Comparison of ENCODE assay signal across 8 cellular contexts in the genomic region with DNA sequence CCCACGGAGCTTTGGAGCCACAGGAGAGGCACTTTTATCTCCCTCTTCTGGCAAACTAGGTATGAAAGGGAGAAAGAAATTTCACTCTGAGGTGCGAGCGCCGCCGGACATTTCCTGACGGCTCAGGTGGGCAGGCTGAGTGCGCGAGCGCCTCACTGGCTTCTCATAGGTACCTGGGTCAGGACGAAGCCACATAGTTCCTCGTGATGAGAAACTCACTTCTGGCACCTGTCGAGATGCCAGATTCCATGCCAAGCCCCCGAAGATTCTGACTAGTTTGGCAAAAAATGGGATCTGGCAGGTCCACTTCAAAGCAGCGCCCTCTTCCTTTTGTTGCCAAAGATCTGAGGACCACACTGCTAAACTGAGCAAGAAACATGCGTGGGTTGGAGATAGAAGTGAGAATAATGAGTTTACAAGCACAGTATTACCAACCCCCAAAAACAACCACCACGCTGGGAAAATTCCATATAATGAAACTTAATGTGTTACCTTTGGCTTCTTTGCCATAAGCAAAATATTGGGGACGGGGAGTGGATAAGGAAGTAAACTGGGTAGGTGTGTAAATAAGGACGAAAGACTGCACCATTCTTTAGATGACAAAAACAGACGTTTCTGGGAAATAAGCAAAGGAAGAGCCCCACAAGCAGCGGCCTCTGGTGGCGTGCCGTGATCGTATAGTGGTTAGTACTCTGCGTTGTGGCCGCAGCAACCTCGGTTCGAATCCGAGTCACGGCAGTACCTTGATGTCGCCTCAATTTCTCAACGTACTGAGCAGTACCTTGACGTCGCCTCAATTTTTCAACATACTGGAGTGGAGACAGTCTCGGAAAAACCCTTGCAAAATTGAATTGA.
DNase-seq lines count a peak whose midpoint lies in the region; ATAC-seq and TF ChIP-seq lines count a peak whose summit lies in the region.

No MANE protein-coding gene starts in this region.

- no peak overlapping the region for H3K9ac ChIP-seq in neural progenitor cell

- H3K27me3 ChIP-seq in neural progenitor cell, result peaks cover 18% of the 10 kb centered on the region

- H3K36me3 Mint-ChIP-seq in neural progenitor cell, result no peaks in the 10 kb centered on the region

- H3K36me3 ChIP-seq in neural progenitor cell, result no peaks in the 10 kb centered on the region

- peak; percentile 56 for ATAC-seq in HG03432 (IDR thresholded peaks at IDR 0.05; ENCODE audit: unreplicated experiment)

- H3K4me3 Mint-ChIP-seq in neural progenitor cell, result peak overlapping the region; percentile 89

- H3K27ac Mint-ChIP-seq in neural progenitor cell, result peak overlapping the region; percentile 85

- DNase-seq in NCI-H2196 (lab: John Stamatoyannopoulos, UW; ENCODE audit: unreplicated experiment) (peak; percentile 46), NCI-H2196 treated with DMSO at 0.1 percent for 48 hours (lab: John Stamatoyannopoulos, UW; ENCODE audit: unreplicated experiment) (no peak), OCI-M1 (lab: John Stamatoyannopoulos, UW) (peak; percentile 96), activated T-helper 1 cell treated with Interleukin-2 at 50 U/mL for 16 hours (ENCODE audit: low read depth) (peak; percentile 70), fibroblast of mammary gland (ENCODE audit: low read depth) (peak; percentile 83), neural progenitor cell (ENCODE audit: low spot score) (peak; percentile 79), substantia nigra (lab: John Stamatoyannopoulos, UW) (peak in 37 of 49 donors; percentile 5 to 64 (median 43))

- no peaks in the 10 kb centered on the region for H3K9me3 ChIP-seq in neural progenitor cell (ENCODE audit: low read depth)

- peaks cover 22% of the 10 kb centered on the region for H3K27me3 Mint-ChIP-seq in neural progenitor cell (ENCODE audit: insufficient read depth, low read depth)

- peak overlapping the region; percentile 79 for H3K4me2 ChIP-seq in neural progenitor cell

- H3K9me3 Mint-ChIP-seq in neural progenitor cell, result peaks cover 4% of the 10 kb centered on the region

- peak overlapping the region; percentile 54 for H2AFZ ChIP-seq in neural progenitor cell (replicated peaks)

- no peaks in the 10 kb centered on the region for H3K79me2 ChIP-seq in neural progenitor cell (ENCODE audit: low read depth)

- H3K4me1 Mint-ChIP-seq in neural progenitor cell, result peaks cover 27% of the 10 kb centered on the region

- peak overlapping the region; percentile 70 for H3K4me3 ChIP-seq in fibroblast of mammary gland (ENCODE audit: control insufficient read depth, low read depth, low read length)
- peak overlapping the region; percentile 55 for H3K4me3 ChIP-seq in neural progenitor cell

- H4K20me1 ChIP-seq in neural progenitor cell (ENCODE audit: low read depth), result no peaks in the 10 kb centered on the region

- peak; percentile 56 for TF ChIP-seq CTCF in fibroblast of mammary gland (conservative IDR thresholded peaks at IDR 0.05; ENCODE audit: control insufficient read depth, insufficient read depth, low read depth, low read length)
- peak; percentile 55 for TF ChIP-seq CTCF in neural progenitor cell (IDR thresholded peaks at IDR 0.05)

- peaks cover 7% of the 10 kb centered on the region for H3F3A ChIP-seq in neural progenitor cell (ENCODE audit: low read depth)

- H3K27ac ChIP-seq in neural progenitor cell, result no peak overlapping the region
- H3K27ac ChIP-seq in substantia nigra (ENCODE audit: low read depth, low read length, poor library complexity, severe bottlenecking), result no peak overlapping the region

- H3K4me1 ChIP-seq in neural progenitor cell, result peaks cover 5% of the 10 kb centered on the region
